1 cellular context compared by ENCODE assay signal in genomic region chr15:39310633-39311032, GRCh38.
TF ChIP-seq lines count a peak whose summit lies in the region.

No MANE protein-coding gene starts in this region.

TF ChIP-seq in SK-N-SH, 30 proteins besides CTCF, POLR2A, EP300 and RAD21 (continued from another document):
- TF ChIP-seq USF1 (IDR thresholded peaks at IDR 0.05; ENCODE audit: borderline replicate concordance, low read depth) (no peak), FOXM1 (IDR thresholded peaks at IDR 0.05; ENCODE audit: low read depth) (no peak), GABPA (IDR thresholded peaks at IDR 0.05; ENCODE audit: low read depth) (no peak), FOSL2 (IDR thresholded peaks at IDR 0.05; ENCODE audit: borderline replicate concordance, low read depth) (peak; percentile 11; the same call in 1 of the 2 replicates), RXRA (IDR thresholded peaks at IDR 0.05; ENCODE audit: borderline replicate concordance, low read depth) (no peak), ZBTB33 (IDR thresholded peaks at IDR 0.05; ENCODE audit: borderline replicate concordance, low read depth) (no peak), NRF1 (IDR thresholded peaks at IDR 0.05; ENCODE audit: low read depth, low read length) (no peak), ELF1 (IDR thresholded peaks at IDR 0.05) (no peak), TEAD4 (IDR thresholded peaks at IDR 0.05; ENCODE audit: borderline replicate concordance, insufficient read depth) (no peak), POLR2AphosphoS5 (IDR thresholded peaks at IDR 0.05; ENCODE audit: low read depth, low read length) (no peak), RCOR1 (IDR thresholded peaks at IDR 0.05; ENCODE audit: low read length) (no peak)
- TF ChIP-seq, protein P1, sequence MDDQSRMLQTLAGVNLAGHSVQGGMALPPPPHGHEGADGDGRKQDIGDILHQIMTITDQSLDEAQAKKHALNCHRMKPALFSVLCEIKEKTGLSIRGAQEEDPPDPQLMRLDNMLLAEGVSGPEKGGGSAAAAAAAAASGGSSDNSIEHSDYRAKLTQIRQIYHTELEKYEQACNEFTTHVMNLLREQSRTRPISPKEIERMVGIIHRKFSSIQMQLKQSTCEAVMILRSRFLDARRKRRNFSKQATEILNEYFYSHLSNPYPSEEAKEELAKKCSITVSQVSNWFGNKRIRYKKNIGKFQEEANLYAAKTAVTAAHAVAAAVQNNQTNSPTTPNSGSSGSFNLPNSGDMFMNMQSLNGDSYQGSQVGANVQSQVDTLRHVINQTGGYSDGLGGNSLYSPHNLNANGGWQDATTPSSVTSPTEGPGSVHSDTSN (IDR thresholded peaks at IDR 0.05), result peak; percentile 23; the same call in 1 of the 2 replicates
- TF ChIP-seq, protein P2, sequence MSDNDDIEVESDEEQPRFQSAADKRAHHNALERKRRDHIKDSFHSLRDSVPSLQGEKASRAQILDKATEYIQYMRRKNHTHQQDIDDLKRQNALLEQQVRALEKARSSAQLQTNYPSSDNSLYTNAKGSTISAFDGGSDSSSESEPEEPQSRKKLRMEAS (IDR thresholded peaks at IDR 0.05; ENCODE audit: low read depth), result no peak
- TF ChIP-seq, protein P3, sequence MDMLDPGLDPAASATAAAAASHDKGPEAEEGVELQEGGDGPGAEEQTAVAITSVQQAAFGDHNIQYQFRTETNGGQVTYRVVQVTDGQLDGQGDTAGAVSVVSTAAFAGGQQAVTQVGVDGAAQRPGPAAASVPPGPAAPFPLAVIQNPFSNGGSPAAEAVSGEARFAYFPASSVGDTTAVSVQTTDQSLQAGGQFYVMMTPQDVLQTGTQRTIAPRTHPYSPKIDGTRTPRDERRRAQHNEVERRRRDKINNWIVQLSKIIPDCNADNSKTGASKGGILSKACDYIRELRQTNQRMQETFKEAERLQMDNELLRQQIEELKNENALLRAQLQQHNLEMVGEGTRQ (IDR thresholded peaks at IDR 0.05; ENCODE audit: borderline replicate concordance, low read depth, low read length), result no peak
